In the genomic region with DNA sequence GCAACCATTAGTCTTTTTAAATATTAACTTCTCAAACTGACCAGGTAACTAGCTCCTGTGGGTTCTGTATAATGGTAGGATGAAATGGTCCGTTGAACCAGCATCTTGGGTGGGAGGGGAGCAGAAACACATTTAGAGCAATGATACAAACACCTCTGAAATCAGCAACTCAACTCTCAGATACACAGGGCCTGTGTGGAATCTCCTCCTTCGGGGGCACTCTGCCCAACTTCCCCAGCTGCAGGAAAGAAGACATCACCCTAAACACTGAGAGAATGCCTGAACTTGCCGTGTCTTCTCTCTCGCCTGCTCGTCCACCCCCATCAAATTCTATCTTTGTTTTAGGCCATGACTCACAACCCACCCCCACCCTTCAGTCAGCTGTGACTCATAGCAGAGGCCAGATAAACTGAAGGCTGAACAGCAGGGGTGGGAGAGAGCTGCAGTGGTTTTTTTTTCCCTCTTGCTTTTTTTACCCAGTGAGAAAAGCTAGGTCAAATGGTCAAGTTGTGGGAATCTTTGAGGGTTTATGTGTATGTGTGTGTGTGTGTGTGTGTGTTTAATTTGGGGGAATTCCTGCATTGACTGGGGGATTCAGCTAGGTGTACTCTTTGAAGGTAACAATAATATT, we compare ENCODE assay signal across 8 cellular contexts.
A peak's percentile ranks its signal among the peaks of the same experiment; 100 is the strongest.
DNase-seq lines count a peak whose midpoint lies in the region; ATAC-seq lines count a peak whose summit lies in the region.

No MANE protein-coding gene starts in this region.

- peak; percentile 82 for DNase-seq in RKO (ENCODE audit: low spot score)
- peak; percentile 93 for DNase-seq in fibroblast of peridontal ligament (ENCODE audit: extremely low read depth)
- DNase-seq in occipital lobe (lab: John Stamatoyannopoulos, UW): peak; percentile 79
- DNase-seq in activated CD8-positive, alpha-beta memory T cell treated with anti-CD3 and anti-CD28 coated beads for 24 hours: no peak
- DNase-seq in activated naive CD4-positive, alpha-beta T cell treated with Interleukin-2 at 50 U/mL for 16 hours: no peak

- ATAC-seq in GM18508 (IDR thresholded peaks at IDR 0.05; ENCODE audit: insufficient read depth, unreplicated experiment) (peak; percentile 40), HG03045 (IDR thresholded peaks at IDR 0.05; ENCODE audit: unreplicated experiment) (peak; percentile 43), GM21367 (IDR thresholded peaks at IDR 0.05; ENCODE audit: unreplicated experiment) (no peak)

Comparison
In these comparisons a context has a peak if more than half of its experiments do, and no peak if none do; other contexts are left out.
1. DNase-seq: peak in RKO (single experiment), fibroblast of peridontal ligament (single experiment) and occipital lobe (single experiment); none in activated CD8-positive, alpha-beta memory T cell treated with anti-CD3 and anti-CD28 coated beads for 24 hours (single experiment) and activated naive CD4-positive, alpha-beta T cell treated with Interleukin-2 at 50 U/mL for 16 hours (single experiment).